ENCODE assay signal across 1 cellular context in the genomic region with DNA sequence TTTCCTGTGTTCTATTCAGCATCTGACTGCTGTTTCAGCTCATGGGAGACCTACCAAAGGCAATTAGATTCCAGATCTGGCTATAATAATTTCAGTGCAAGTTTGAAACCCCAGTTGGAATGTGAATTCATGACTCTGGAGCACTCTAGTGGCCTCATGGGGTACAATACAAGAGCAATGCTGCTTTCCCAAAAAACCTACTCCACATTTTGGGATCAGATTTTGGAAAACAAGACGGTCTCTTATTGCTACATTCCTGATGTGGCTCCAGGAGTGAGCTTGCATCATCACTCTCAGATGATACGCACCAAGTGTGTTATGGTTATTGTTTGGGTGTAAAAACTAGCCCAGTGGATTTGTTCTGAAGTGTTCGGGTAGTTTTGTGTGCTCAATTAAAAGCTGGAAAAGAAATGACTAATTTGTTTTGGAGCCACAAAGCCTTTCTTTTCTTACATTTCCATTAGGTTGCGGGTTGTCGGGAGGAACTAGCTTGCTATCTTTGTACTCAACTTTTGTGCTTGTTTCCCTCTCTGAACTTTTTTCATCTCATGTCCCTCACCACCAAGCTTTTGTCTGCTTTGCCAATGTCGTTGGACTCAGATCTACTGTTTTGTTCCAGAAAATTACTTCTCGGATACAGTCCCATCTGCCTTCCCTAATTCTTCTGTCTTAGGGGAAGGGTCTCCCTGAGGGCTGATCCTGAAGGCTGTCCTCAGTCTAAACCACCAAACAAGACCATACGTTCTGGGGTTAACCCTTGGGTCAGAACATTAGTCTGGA.
TF ChIP-seq lines count a peak whose summit lies in the region.

No MANE protein-coding gene starts in this region.

TF ChIP-seq in GM23338, 12 proteins besides CTCF, POLR2A, EP300 and RAD21 (continued from another document):
- TF ChIP-seq, protein P1, sequence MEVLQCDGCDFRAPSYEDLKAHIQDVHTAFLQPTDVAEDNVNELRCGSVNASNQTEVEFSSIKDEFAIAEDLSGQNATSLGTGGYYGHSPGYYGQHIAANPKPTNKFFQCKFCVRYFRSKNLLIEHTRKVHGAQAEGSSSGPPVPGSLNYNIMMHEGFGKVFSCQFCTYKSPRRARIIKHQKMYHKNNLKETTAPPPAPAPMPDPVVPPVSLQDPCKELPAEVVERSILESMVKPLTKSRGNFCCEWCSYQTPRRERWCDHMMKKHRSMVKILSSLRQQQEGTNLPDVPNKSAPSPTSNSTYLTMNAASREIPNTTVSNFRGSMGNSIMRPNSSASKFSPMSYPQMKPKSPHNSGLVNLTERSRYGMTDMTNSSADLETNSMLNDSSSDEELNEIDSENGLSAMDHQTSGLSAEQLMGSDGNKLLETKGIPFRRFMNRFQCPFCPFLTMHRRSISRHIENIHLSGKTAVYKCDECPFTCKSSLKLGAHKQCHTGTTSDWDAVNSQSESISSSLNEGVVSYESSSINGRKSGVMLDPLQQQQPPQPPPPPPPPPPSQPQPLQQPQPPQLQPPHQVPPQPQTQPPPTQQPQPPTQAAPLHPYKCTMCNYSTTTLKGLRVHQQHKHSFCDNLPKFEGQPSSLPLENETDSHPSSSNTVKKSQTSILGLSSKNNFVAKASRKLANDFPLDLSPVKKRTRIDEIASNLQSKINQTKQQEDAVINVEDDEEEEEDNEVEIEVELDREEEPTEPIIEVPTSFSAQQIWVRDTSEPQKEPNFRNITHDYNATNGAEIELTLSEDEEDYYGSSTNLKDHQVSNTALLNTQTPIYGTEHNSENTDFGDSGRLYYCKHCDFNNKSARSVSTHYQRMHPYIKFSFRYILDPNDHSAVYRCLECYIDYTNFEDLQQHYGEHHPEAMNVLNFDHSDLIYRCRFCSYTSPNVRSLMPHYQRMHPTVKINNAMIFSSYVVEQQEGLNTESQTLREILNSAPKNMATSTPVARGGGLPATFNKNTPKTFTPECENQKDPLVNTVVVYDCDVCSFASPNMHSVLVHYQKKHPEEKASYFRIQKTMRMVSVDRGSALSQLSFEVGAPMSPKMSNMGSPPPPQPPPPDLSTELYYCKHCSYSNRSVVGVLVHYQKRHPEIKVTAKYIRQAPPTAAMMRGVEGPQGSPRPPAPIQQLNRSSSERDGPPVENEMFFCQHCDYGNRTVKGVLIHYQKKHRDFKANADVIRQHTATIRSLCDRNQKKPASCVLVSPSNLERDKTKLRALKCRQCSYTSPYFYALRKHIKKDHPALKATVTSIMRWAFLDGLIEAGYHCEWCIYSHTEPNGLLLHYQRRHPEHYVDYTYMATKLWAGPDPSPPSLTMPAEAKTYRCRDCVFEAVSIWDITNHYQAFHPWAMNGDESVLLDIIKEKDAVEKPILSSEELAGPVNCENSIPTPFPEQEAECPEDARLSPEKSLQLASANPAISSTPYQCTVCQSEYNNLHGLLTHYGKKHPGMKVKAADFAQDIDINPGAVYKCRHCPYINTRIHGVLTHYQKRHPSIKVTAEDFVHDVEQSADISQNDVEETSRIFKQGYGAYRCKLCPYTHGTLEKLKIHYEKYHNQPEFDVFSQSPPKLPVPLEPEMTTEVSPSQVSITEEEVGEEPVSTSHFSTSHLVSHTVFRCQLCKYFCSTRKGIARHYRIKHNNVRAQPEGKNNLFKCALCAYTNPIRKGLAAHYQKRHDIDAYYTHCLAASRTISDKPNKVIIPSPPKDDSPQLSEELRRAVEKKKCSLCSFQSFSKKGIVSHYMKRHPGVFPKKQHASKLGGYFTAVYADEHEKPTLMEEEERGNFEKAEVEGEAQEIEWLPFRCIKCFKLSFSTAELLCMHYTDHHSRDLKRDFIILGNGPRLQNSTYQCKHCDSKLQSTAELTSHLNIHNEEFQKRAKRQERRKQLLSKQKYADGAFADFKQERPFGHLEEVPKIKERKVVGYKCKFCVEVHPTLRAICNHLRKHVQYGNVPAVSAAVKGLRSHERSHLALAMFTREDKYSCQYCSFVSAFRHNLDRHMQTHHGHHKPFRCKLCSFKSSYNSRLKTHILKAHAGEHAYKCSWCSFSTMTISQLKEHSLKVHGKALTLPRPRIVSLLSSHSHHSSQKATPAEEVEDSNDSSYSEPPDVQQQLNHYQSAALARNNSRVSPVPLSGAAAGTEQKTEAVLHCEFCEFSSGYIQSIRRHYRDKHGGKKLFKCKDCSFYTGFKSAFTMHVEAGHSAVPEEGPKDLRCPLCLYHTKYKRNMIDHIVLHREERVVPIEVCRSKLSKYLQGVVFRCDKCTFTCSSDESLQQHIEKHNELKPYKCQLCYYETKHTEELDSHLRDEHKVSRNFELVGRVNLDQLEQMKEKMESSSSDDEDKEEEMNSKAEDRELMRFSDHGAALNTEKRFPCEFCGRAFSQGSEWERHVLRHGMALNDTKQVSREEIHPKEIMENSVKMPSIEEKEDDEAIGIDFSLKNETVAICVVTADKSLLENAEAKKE (CRISPR knock-in tag; IDR thresholded peaks at IDR 0.05), result no peak
- no peak for TF ChIP-seq NANOG (IDR thresholded peaks at IDR 0.05; ENCODE audit: borderline replicate concordance)
- no peak for TF ChIP-seq STAT1 (IDR thresholded peaks at IDR 0.05; ENCODE audit: unreplicated experiment)
- TF ChIP-seq JUNB (IDR thresholded peaks at IDR 0.05; ENCODE audit: unreplicated experiment), result no peak
- TF ChIP-seq, protein P2, sequence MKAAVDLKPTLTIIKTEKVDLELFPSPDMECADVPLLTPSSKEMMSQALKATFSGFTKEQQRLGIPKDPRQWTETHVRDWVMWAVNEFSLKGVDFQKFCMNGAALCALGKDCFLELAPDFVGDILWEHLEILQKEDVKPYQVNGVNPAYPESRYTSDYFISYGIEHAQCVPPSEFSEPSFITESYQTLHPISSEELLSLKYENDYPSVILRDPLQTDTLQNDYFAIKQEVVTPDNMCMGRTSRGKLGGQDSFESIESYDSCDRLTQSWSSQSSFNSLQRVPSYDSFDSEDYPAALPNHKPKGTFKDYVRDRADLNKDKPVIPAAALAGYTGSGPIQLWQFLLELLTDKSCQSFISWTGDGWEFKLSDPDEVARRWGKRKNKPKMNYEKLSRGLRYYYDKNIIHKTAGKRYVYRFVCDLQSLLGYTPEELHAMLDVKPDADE (IDR thresholded peaks at IDR 0.05), result no peak
- no peak for TF ChIP-seq ZNF331 (CRISPR knock-in tag; IDR thresholded peaks at IDR 0.05; ENCODE audit: low read depth)
- TF ChIP-seq, protein P3, sequence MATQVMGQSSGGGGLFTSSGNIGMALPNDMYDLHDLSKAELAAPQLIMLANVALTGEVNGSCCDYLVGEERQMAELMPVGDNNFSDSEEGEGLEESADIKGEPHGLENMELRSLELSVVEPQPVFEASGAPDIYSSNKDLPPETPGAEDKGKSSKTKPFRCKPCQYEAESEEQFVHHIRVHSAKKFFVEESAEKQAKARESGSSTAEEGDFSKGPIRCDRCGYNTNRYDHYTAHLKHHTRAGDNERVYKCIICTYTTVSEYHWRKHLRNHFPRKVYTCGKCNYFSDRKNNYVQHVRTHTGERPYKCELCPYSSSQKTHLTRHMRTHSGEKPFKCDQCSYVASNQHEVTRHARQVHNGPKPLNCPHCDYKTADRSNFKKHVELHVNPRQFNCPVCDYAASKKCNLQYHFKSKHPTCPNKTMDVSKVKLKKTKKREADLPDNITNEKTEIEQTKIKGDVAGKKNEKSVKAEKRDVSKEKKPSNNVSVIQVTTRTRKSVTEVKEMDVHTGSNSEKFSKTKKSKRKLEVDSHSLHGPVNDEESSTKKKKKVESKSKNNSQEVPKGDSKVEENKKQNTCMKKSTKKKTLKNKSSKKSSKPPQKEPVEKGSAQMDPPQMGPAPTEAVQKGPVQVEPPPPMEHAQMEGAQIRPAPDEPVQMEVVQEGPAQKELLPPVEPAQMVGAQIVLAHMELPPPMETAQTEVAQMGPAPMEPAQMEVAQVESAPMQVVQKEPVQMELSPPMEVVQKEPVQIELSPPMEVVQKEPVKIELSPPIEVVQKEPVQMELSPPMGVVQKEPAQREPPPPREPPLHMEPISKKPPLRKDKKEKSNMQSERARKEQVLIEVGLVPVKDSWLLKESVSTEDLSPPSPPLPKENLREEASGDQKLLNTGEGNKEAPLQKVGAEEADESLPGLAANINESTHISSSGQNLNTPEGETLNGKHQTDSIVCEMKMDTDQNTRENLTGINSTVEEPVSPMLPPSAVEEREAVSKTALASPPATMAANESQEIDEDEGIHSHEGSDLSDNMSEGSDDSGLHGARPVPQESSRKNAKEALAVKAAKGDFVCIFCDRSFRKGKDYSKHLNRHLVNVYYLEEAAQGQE (IDR thresholded peaks at IDR 0.05; ENCODE audit: unreplicated experiment), result no peak
- no peak for TF ChIP-seq CREB1 (CRISPR knock-in tag; IDR thresholded peaks at IDR 0.05; ENCODE audit: low read depth)
